Comparison of ENCODE assay signal across 16 cellular contexts in genomic region chr17:35630530-35631148, GRCh38. TPM values are rescaled to one million over a fixed set of nuclear protein-coding genes. Genes with fewer than 3 reads are reported as not detected.
DNase-seq lines count a peak whose midpoint lies in the region; ATAC-seq, FAIRE-seq and TF ChIP-seq lines count a peak whose summit lies in the region.
"Had no signal": no experiment of that assay in that cellular context is flagged by ENCODE, and none has a peak within 500 bp of the region (broad histone marks: within the 10 kb centered on the region; RNA-seq: fewer than 3 reads in every experiment).

No MANE protein-coding gene starts in this region.

- H3K9ac ChIP-seq in HepG2 (ENCODE audit: insufficient read depth, low read depth, low read length) (no peak overlapping the region), adipocyte (ENCODE audit: low read length) (no peak overlapping the region)
- H3K9ac ChIP-seq: BLaER1 treated with 17β-estradiol and CSF1 and Interleukin-3, amounts not matched to agents 10 nM and 100 nM had no signal

- FAIRE-seq in HepG2 (lab: Jason Lieb, UNC): no peak

- H3K9me3 ChIP-seq in right lobe of liver (no peaks in the 10 kb centered on the region), HepG2 (ENCODE audit: low read length) (no peaks in the 10 kb centered on the region), adipocyte (ENCODE audit: control insufficient read depth, low read length) (no peaks in the 10 kb centered on the region)
- H3K9me3 ChIP-seq: BLaER1 treated with 17β-estradiol and CSF1 and Interleukin-3, amounts not matched to agents 10 nM and 100 nM had no signal

- H4K20me1 ChIP-seq in HepG2 (ENCODE audit: insufficient read depth, low read length): no peaks in the 10 kb centered on the region

- H3K9me3 Mint-ChIP-seq in T-cell: no peaks in the 10 kb centered on the region
- H3K9me3 Mint-ChIP-seq: H9; stimulated activated naive CD8-positive, alpha-beta T cell treated with anti-CD3 and anti-CD28 coated beads, Interleukin-15, Interleukin-2, amounts not matched to agents 100 ng/mL and 50 ng/mL, for 24 hours had no signal

- CTCF ChIA-PET in HepG2 (lab: Yijun Ruan, JAX; ENCODE audit: low intra/inter-chr PET ratio, low total read pairs) (no interaction called here), T-cell (lab: Charles Lee) (interaction anchor here in 1 of 2 donors (0.5 kb wide), 1 partner anchor 25 kb away, joined by 8 read pairs; no protein-coding TSS in a partner anchor)

- H3K4me2 ChIP-seq in HepG2 (ENCODE audit: low read depth, low read length): no peak overlapping the region
- H3K4me2 ChIP-seq: BLaER1 treated with 17β-estradiol and CSF1 and Interleukin-3, amounts not matched to agents 10 nM and 100 nM had no signal

- H2AFZ ChIP-seq in HepG2 (ENCODE audit: low read length): no peak overlapping the region

- no peak for TF ChIP-seq CTCF in right lobe of liver (IDR thresholded peaks at IDR 0.05)
- TF ChIP-seq CTCF in HepG2 (CRISPR knock-in tag; IDR thresholded peaks at IDR 0.05): no peak
- no peak for TF ChIP-seq CTCF in foreskin keratinocyte (conservative IDR thresholded peaks at IDR 0.05)

- H3K36me3 Mint-ChIP-seq in T-cell: peaks cover 38% of the 10 kb centered on the region

- POLR2A ChIA-PET in HepG2 (lab: Yijun Ruan, JAX) (no interaction called here), T-cell (lab: Charles Lee) (no interaction called here)

- in situ Hi-C loops in HepG2 (cut with HindIII; ENCODE audit: extremely low pct_ligation_motif_present, low pct_unique_long_range_greater_than_20kb): no loop called here

- H3K4me3 Mint-ChIP-seq in T-cell: no peak overlapping the region
- H3K4me3 Mint-ChIP-seq: H9; stimulated activated naive CD8-positive, alpha-beta T cell treated with anti-CD3 and anti-CD28 coated beads, Interleukin-15, Interleukin-2, amounts not matched to agents 100 ng/mL and 50 ng/mL, for 24 hours had no signal

- H3K4me3 ChIP-seq in right lobe of liver (no peak overlapping the region), HepG2 (replicated peaks in 1 of 3; ENCODE audit: insufficient read depth in 1 of 3, low read depth in 2 of 3, low read length in 3 of 3) (no peak overlapping the region), adipocyte (ENCODE audit: low read length) (no peak overlapping the region)
- H3K4me3 ChIP-seq: BLaER1 treated with 17β-estradiol and CSF1 and Interleukin-3, amounts not matched to agents 10 nM and 100 nM had no signal

- no peak for DNase-seq in right lobe of liver
- no peak for DNase-seq in HepG2 (ENCODE audit: low spot score)
- peak; percentile 55 for DNase-seq in adipocyte (ENCODE audit: low read depth)
- peak; percentile 67 to 85 for DNase-seq in foreskin keratinocyte
- DNase-seq in NCI-H2196 (lab: John Stamatoyannopoulos, UW; ENCODE audit: unreplicated experiment): no peak
- no peak for DNase-seq in T-cell
- no peak for DNase-seq in 8988T
- DNase-seq in NCI-H1048 (lab: John Stamatoyannopoulos, UW): no peak
- DNase-seq: H9; islet precursor cell; NCI-H345; nucleus accumbens; Right ventricle myocardium superior; stimulated activated CD4-positive, alpha-beta T cell treated with anti-CD3 and anti-CD28 coated beads, Interleukin-1b, Interleukin-23, amount 100 ng/mL, for 48 hours had no signal

- TF ChIP-seq POLR2A in right lobe of liver (IDR thresholded peaks at IDR 0.05): no peak
- TF ChIP-seq POLR2A in HepG2 (IDR thresholded peaks at IDR 0.05; ENCODE audit: insufficient read depth in 1 of 2, low read depth in 2 of 2, low read length in 2 of 2): no peak

- no peaks in the 10 kb centered on the region for H3K79me2 ChIP-seq in HepG2 (ENCODE audit: insufficient read depth, low read length)

- TF ChIP-seq EP300 in HepG2 (IDR thresholded peaks at IDR 0.05; ENCODE audit: low read depth in 2 of 2, low read length in 2 of 2) (no peak), HepG2 (CRISPR knock-in tag; IDR thresholded peaks at IDR 0.05; ENCODE audit: borderline replicate concordance) (no peak)

- peaks cover 0 to 13% (median 0%) of the 10 kb centered on the region in 4 donors for H3K4me1 ChIP-seq in right lobe of liver
- H3K4me1 ChIP-seq in HepG2 (ENCODE audit: insufficient read depth, low read length): peaks cover 6% of the 10 kb centered on the region
- peaks cover 4% of the 10 kb centered on the region for H3K4me1 ChIP-seq in adipocyte (ENCODE audit: control insufficient read depth, insufficient read depth, low read length)
- peaks cover 14% of the 10 kb centered on the region for H3K4me1 ChIP-seq in foreskin keratinocyte

- H3K36me3 ChIP-seq in right lobe of liver: peaks cover 5 to 26% (median 7%) of the 10 kb centered on the region in 4 donors
- peaks cover 3 to 46% of the 10 kb centered on the region in 2 experiments; a peak in 3 of 5 replicates for H3K36me3 ChIP-seq in HepG2 (replicated peaks in 1 of 2; ENCODE audit: control insufficient read depth in 1 of 2, insufficient read depth in 2 of 2, low read length in 2 of 2)
- peaks cover 58% of the 10 kb centered on the region for H3K36me3 ChIP-seq in adipocyte (ENCODE audit: control insufficient read depth, insufficient read depth, low read length, severe bottlenecking)

- no peak overlapping the region for H3K27ac ChIP-seq in right lobe of liver
- H3K27ac ChIP-seq in HepG2 (ENCODE audit: extremely low read length, insufficient read depth, low read length): no peak overlapping the region
- H3K27ac ChIP-seq in foreskin keratinocyte: no peak overlapping the region
- H3K27ac ChIP-seq: BLaER1 treated with 17β-estradiol and CSF1 and Interleukin-3, amounts not matched to agents 10 nM and 100 nM had no signal

- peaks cover 0 to 7% (median 4%) of the 10 kb centered on the region in 3 donors for H3K4me1 Mint-ChIP-seq in T-cell
- H3K4me1 Mint-ChIP-seq: H9 had no signal

- TF ChIP-seq RAD21 in HepG2 (CRISPR knock-in tag; IDR thresholded peaks at IDR 0.05): no peak

- no peaks in the 10 kb centered on the region for H3K27me3 Mint-ChIP-seq in T-cell
- H3K27me3 Mint-ChIP-seq: stimulated activated naive CD8-positive, alpha-beta T cell treated with anti-CD3 and anti-CD28 coated beads, Interleukin-15, Interleukin-2, amounts not matched to agents 100 ng/mL and 50 ng/mL, for 24 hours had no signal

- BruUV-seq in HepG2 (replicated peaks; lab: Mats Ljungman, UMichigan): no TSS peak

- WGBS in right lobe of liver (ENCODE audit: insufficient coverage, low coverage, low lambda C conversion rate, missing lambda C conversion rate): 60% methylated on average over 1 of the region's 1 CpG
- WGBS in HepG2 (ENCODE audit: low lambda C conversion rate): 93% methylated on average over 1 of the region's 1 CpG

- peak overlapping the region in 1 of 2 donors; percentile 16 for H3K27ac Mint-ChIP-seq in T-cell
- H3K27ac Mint-ChIP-seq: H9; stimulated activated naive CD8-positive, alpha-beta T cell treated with anti-CD3 and anti-CD28 coated beads, Interleukin-15, Interleukin-2, amounts not matched to agents 100 ng/mL and 50 ng/mL, for 24 hours had no signal

- H3K27me3 ChIP-seq in right lobe of liver: no peaks in the 10 kb centered on the region
- H3K27me3 ChIP-seq in HepG2 (ENCODE audit: control insufficient read depth in 1 of 2, insufficient read depth in 2 of 2, low read length in 2 of 2): no peaks in the 10 kb centered on the region
- no peaks in the 10 kb centered on the region for H3K27me3 ChIP-seq in adipocyte (replicated peaks; ENCODE audit: control insufficient read depth, insufficient read depth, low read length)
- H3K27me3 ChIP-seq in foreskin keratinocyte: no peaks in the 10 kb centered on the region
- H3K27me3 ChIP-seq: BLaER1 treated with 17β-estradiol and CSF1 and Interleukin-3, amounts not matched to agents 10 nM and 100 nM had no signal

- intact Hi-C loops in right lobe of liver (cut with DNase I): no loop called here
- intact Hi-C loops in HepG2 (cut with micrococcal nuclease; ENCODE audit: unreplicated experiment): no loop called here

- ATAC-seq in right lobe of liver (peak in 3 of 4 donors; percentile 25 to 72 (median 66)), HepG2 (no peak), foreskin keratinocyte (peak; percentile 98), T-cell (replicated peaks in 1 of 4) (no peak)

RNA-seq across cellular contexts. Expression of gene AP2B1, which starts 43.5 kb away (rescaled TPM):
- total RNA-seq in right lobe of liver (10 to 100 TPM; 33.8 to 62.7 (median 40.8) TPM), HepG2 (2016; rRNA removed; fragmentation: Illumina TruSeq; extraction: Trizol) (23.8 and 58.4 TPM in 2 replicates), foreskin keratinocyte (144 and 167 TPM in 2 replicates), T-cell (100 to 1,000 TPM; 106 to 157 (median 134) TPM)
- total RNA-seq in HepG2 (2016; cell fraction: cytosol; rRNA removed; fragmentation: Illumina TruSeq; extraction: Trizol; ENCODE audit: low read depth): 7.7 and 8.3 TPM in 2 replicates
- total RNA-seq in HepG2 (2016; cell fraction: insoluble cytoplasmic fraction; rRNA removed; fragmentation: Illumina TruSeq; extraction: Trizol): 21.9 and 55.7 TPM in 2 replicates
- 24.9 and 27.8 TPM in 2 replicates for total RNA-seq in HepG2 (2016; cell fraction: membrane; rRNA removed; fragmentation: Illumina TruSeq; extraction: Trizol)
- total RNA-seq in HepG2 (2016; cell fraction: nucleus; rRNA removed; fragmentation: Illumina TruSeq; extraction: Trizol): 35.0 and 35.8 TPM in 2 replicates
- polyA plus RNA-seq in HepG2 (2011; rRNA removed) (67.4 and 71.3 TPM in 2 replicates), foreskin keratinocyte (55.0 and 69.1 TPM in 2 replicates)
- polyA plus RNA-seq in HepG2 (2011; cell fraction: cytosol; rRNA removed): 55.0 and 79.8 TPM in 2 replicates
- polyA plus RNA-seq in HepG2 (2011; cell fraction: nucleus; rRNA removed): 30.8 and 37.5 TPM in 2 replicates
- 71.1 and 87.3 TPM in 2 replicates for polyA plus RNA-seq in HepG2 (2012)
- polyA plus RNA-seq in HepG2 (2016; cell fraction: cytosol; fragmentation: Illumina TruSeq; extraction: Trizol; ENCODE audit: low read depth): 9.1 and 11.2 TPM in 2 replicates
- polyA plus RNA-seq in HepG2 (2016; cell fraction: insoluble cytoplasmic fraction; fragmentation: Illumina TruSeq; extraction: Trizol; ENCODE audit: low read depth): 61.8 and 69.1 TPM in 2 replicates
- polyA plus RNA-seq in HepG2 (2016; cell fraction: membrane; fragmentation: Illumina TruSeq; extraction: Trizol; ENCODE audit: low read depth): 20.2 and 25.9 TPM in 2 replicates
- polyA plus RNA-seq in HepG2 (2016; cell fraction: nucleus; fragmentation: Illumina TruSeq; extraction: Trizol; ENCODE audit: insufficient read depth, low read depth): 31.8 and 34.7 TPM in 2 replicates
- 118 and 224 TPM in 2 replicates for polyA minus RNA-seq in HepG2 (2011; rRNA and poly(A)+ RNA removed; ENCODE audit: low replicate concordance)
- polyA minus RNA-seq in HepG2 (2011; cell fraction: cytosol; rRNA and poly(A)+ RNA removed): 78.8 and 101 TPM in 2 replicates
- 59.2 and 75.5 TPM in 2 replicates for polyA minus RNA-seq in HepG2 (2011; cell fraction: nucleus; rRNA and poly(A)+ RNA removed)

RNA-seq across cellular contexts. Expression of gene PEX12, which starts 52.3 kb away (rescaled TPM):
- total RNA-seq in right lobe of liver (1 to 10 TPM; 2.9 to 6.4 (median 4.3) TPM), HepG2 (2016; rRNA removed; fragmentation: Illumina TruSeq; extraction: Trizol) (4.3 and 5.1 TPM in 2 replicates), foreskin keratinocyte (3.9 and 4.0 TPM in 2 replicates), T-cell (1 to 10 TPM; 3.6 to 6.6 (median 5.6) TPM)
- 1.0 and 1.1 TPM in 2 replicates for total RNA-seq in HepG2 (2016; cell fraction: cytosol; rRNA removed; fragmentation: Illumina TruSeq; extraction: Trizol; ENCODE audit: low read depth)
- total RNA-seq in HepG2 (2016; cell fraction: insoluble cytoplasmic fraction; rRNA removed; fragmentation: Illumina TruSeq; extraction: Trizol): 4.9 and 5.4 TPM in 2 replicates
- total RNA-seq in HepG2 (2016; cell fraction: membrane; rRNA removed; fragmentation: Illumina TruSeq; extraction: Trizol): 3.0 TPM in 2 replicates
- 4.8 and 5.4 TPM in 2 replicates for total RNA-seq in HepG2 (2016; cell fraction: nucleus; rRNA removed; fragmentation: Illumina TruSeq; extraction: Trizol)
- polyA plus RNA-seq in HepG2 (2011; rRNA removed) (10.5 and 11.9 TPM in 2 replicates), foreskin keratinocyte (2.0 and 2.1 TPM in 2 replicates)
- 8.0 and 10.7 TPM in 2 replicates for polyA plus RNA-seq in HepG2 (2011; cell fraction: cytosol; rRNA removed)
- 2.6 and 4.6 TPM in 2 replicates for polyA plus RNA-seq in HepG2 (2011; cell fraction: nucleus; rRNA removed)
- polyA plus RNA-seq in HepG2 (2012): 6.1 and 7.2 TPM in 2 replicates
- polyA plus RNA-seq in HepG2 (2016; cell fraction: cytosol; fragmentation: Illumina TruSeq; extraction: Trizol; ENCODE audit: low read depth): 0.52 and 0.57 TPM in 2 replicates
- polyA plus RNA-seq in HepG2 (2016; cell fraction: insoluble cytoplasmic fraction; fragmentation: Illumina TruSeq; extraction: Trizol; ENCODE audit: low read depth): 4.6 and 5.5 TPM in 2 replicates
- polyA plus RNA-seq in HepG2 (2016; cell fraction: membrane; fragmentation: Illumina TruSeq; extraction: Trizol; ENCODE audit: low read depth): 1.3 and 1.6 TPM in 2 replicates
- 6.0 and 6.5 TPM in 2 replicates for polyA plus RNA-seq in HepG2 (2016; cell fraction: nucleus; fragmentation: Illumina TruSeq; extraction: Trizol; ENCODE audit: insufficient read depth, low read depth)
- 17.7 and 20.0 TPM in 2 replicates for polyA minus RNA-seq in HepG2 (2011; rRNA and poly(A)+ RNA removed; ENCODE audit: low replicate concordance)
- polyA minus RNA-seq in HepG2 (2011; cell fraction: cytosol; rRNA and poly(A)+ RNA removed): 5.1 and 8.0 TPM in 2 replicates
- 5.7 and 6.6 TPM in 2 replicates for polyA minus RNA-seq in HepG2 (2011; cell fraction: nucleus; rRNA and poly(A)+ RNA removed)

Comparison
In these comparisons a context has a peak if more than half of its experiments do, and no peak if none do; other contexts are left out.
1. ATAC-seq: peak in right lobe of liver (3 of 4) and foreskin keratinocyte (single experiment); none in HepG2 (single experiment) and T-cell (0 of 4).
2. DNase-seq: peak in adipocyte (single experiment) and foreskin keratinocyte (2 of 2); none in right lobe of liver (0 of 3), HepG2 (single experiment), NCI-H2196 (single experiment), T-cell (0 of 34), 8988T (single experiment) and NCI-H1048 (single experiment).